19 cellular contexts compared by ENCODE assay signal in the genomic region with DNA sequence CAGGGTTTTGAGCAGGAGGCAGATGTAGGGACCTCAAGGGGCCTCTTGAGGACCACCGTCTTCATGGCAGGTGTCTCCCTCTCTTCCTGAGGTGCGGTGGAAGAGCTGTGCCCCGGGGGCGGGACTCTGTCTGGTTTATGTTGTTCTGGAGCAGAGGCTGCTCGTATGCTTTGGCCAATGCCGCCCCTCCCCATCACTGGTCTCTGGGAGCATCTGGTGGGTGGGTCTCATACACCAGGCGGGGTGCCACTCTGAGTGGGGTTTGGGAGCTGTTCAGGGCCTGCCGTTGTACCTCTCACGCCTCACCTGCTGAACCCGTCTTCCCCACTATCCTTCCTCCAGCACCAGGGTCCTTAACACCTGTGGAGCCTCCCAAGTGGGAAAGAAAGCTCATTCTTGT.
"Had no signal": no experiment of that assay in that cellular context is flagged by ENCODE, and none has a peak within 500 bp of the region (broad histone marks: within the 10 kb centered on the region; RNA-seq: fewer than 3 reads in every experiment).

No MANE protein-coding gene starts in this region.

- H3K4me1 ChIP-seq: breast epithelium had no signal

- H3K27me3 ChIP-seq: breast epithelium had no signal

- H3K27ac ChIP-seq: breast epithelium had no signal

- H3K36me3 Mint-ChIP-seq: activated naive CD4-positive, alpha-beta T cell treated with anti-CD3 and anti-CD28 coated beads, Interleukin-2, amount 10 ng/mL, durations not matched to agents 7 days and 5 days had no signal

- H3K9me3 Mint-ChIP-seq: activated CD4-positive, alpha-beta memory T cell treated with anti-CD3 and anti-CD28 coated beads, Interleukin-2, amount 10 ng/mL, durations not matched to agents 7 days and 5 days; activated naive CD4-positive, alpha-beta T cell treated with anti-CD3 and anti-CD28 coated beads, Interleukin-2, amount 10 ng/mL, durations not matched to agents 7 days and 5 days; activated T-helper 1 cell treated with anti-CD3 and anti-CD28 coated beads, Interleukin-12 subunit alpha, Interleukin-12 subunit beta, Interleukin-2, Interleukin-4 antibody, amounts not matched to agents 30 ng/mL and 10 ng/mL and 1 ng/mL, durations not matched to agents 14 hours and 24 hours and 36 hours had no signal

- H3K4me1 Mint-ChIP-seq: T-helper 17 cell had no signal

- H3K4me3 Mint-ChIP-seq: activated CD4-positive, alpha-beta memory T cell treated with anti-CD3 and anti-CD28 coated beads, Interleukin-2, amount 10 ng/mL, durations not matched to agents 7 days and 5 days; activated naive CD4-positive, alpha-beta T cell treated with anti-CD3 and anti-CD28 coated beads, Interleukin-2, amount 10 ng/mL, durations not matched to agents 7 days and 5 days; activated T-helper 1 cell treated with anti-CD3 and anti-CD28 coated beads, Interleukin-12 subunit alpha, Interleukin-12 subunit beta, Interleukin-2, Interleukin-4 antibody, amounts not matched to agents 30 ng/mL and 10 ng/mL and 1 ng/mL, durations not matched to agents 14 hours and 24 hours and 36 hours; T-helper 17 cell had no signal

- ATAC-seq: K562, PC-3, T-helper 17 cell had no signal

- H3K9me3 ChIP-seq: breast epithelium had no signal

- H3K4me3 ChIP-seq: breast epithelium, K562 had no signal

- H3K36me3 ChIP-seq: breast epithelium had no signal

- H3K27ac Mint-ChIP-seq: activated CD4-positive, alpha-beta memory T cell treated with anti-CD3 and anti-CD28 coated beads, Interleukin-2, amount 10 ng/mL, durations not matched to agents 7 days and 5 days; activated naive CD4-positive, alpha-beta T cell treated with anti-CD3 and anti-CD28 coated beads, Interleukin-2, amount 10 ng/mL, durations not matched to agents 7 days and 5 days; activated T-helper 1 cell treated with anti-CD3 and anti-CD28 coated beads, Interleukin-12 subunit alpha, Interleukin-12 subunit beta, Interleukin-2, Interleukin-4 antibody, amounts not matched to agents 30 ng/mL and 10 ng/mL and 1 ng/mL, durations not matched to agents 14 hours and 24 hours and 36 hours; T-helper 17 cell had no signal

- DNase-seq: activated CD4-positive, alpha-beta memory T cell treated with anti-CD3 and anti-CD28 coated beads, Interleukin-2, amount 10 ng/mL, durations not matched to agents 7 days and 5 days; activated CD4-positive, alpha-beta T cell treated with anti-CD3 and anti-CD28 coated beads, Interleukin-2, amount 50 U/mL, for 1 hour; activated CD4-positive, CD25-positive, alpha-beta regulatory T cell; activated gamma-delta T cell; activated naive CD4-positive, alpha-beta T cell treated with anti-CD3 and anti-CD28 coated beads, Interleukin-2, amount 10 ng/mL, durations not matched to agents 7 days and 5 days; central memory CD4-positive, alpha-beta T cell; Karpas-422; NCI-H146; NCI-H187 treated with DMSO at 0.1 percent for 48 hours; NCI-H2081 treated with DMSO at 0.1 percent for 48 hours; NCI-H446; NCI-H524; PC-3; SIG-M5; T-helper 17 cell; T-helper 9 cell had no signal
